In the genomic region with DNA sequence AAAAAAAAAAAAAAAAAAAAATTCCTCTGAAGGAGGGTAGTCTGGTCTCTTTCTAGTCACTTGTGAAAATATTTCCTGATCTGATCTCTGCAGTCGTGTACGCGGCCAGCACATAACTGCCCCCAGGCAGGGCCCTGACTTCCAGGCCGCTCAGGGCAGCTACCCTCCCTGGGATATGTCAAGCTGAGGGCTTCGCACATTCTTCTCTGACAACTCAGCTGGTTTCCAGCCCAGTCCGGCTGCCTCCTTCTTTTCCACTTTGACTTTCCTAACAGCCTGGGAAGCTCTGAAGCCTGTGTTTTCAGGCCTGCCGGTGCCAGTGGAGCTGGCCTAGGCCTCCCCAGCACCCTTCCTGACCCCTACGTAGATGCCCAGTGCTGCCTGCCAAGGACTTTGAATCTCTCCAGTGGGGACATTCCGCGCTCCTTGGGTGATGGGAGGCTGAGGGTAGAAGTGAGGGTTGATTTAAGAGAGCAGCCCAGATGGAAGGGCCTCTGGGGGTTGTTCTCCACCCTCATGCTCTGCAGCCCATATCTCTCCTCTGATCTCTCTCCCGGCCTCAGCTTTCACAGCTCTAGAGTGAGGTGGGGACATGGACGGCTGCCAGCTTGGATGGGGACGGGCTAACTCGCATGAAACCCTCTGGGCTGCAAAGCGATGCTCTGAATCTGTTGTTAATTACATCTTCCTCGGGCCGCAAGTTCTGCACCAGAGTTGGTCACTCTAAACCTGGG, we compare ENCODE assay signal across 10 cellular contexts. TPM values are rescaled to one million over a fixed set of nuclear protein-coding genes. Genes with fewer than 3 reads are reported as not detected.
DNase-seq lines count a peak whose midpoint lies in the region; ATAC-seq and TF ChIP-seq lines count a peak whose summit lies in the region.
"Had no signal": no experiment of that assay in that cellular context is flagged by ENCODE, and none has a peak within 500 bp of the region (broad histone marks: within the 10 kb centered on the region; RNA-seq: fewer than 3 reads in every experiment).

No MANE protein-coding gene starts in this region.

- H3K4me3 ChIP-seq in lower lobe of right lung (no peak overlapping the region), mesendoderm (ENCODE audit: low read length) (no peak overlapping the region)
- H3K4me3 ChIP-seq: GM23338 had no signal

- no peak overlapping the region for H2AK5ac ChIP-seq in mesendoderm (ENCODE audit: low read length)

- no peak overlapping the region for H2BK15ac ChIP-seq in mesendoderm (replicated peaks; ENCODE audit: low read depth)

- no peak overlapping the region for H2BK120ac ChIP-seq in mesendoderm (ENCODE audit: low read depth, low read length)

- H3K4me2 ChIP-seq in mesendoderm (ENCODE audit: low read length) = no peak overlapping the region
- H3K4me2 ChIP-seq: GM23338 had no signal

- H3K56ac ChIP-seq in mesendoderm (ENCODE audit: low read length) = no peak overlapping the region

- no peaks in the 10 kb centered on the region for H3K36me3 ChIP-seq in lower lobe of right lung
- no peaks in the 10 kb centered on the region for H3K36me3 ChIP-seq in mesendoderm (ENCODE audit: control insufficient read depth, insufficient read depth, low read length)

- no peak overlapping the region for H4K5ac ChIP-seq in mesendoderm (ENCODE audit: low read length)

- no peak for TF ChIP-seq CTCF in lower lobe of right lung (IDR thresholded peaks at IDR 0.05)
- no peak for TF ChIP-seq CTCF in type B pancreatic cell (conservative IDR thresholded peaks at IDR 0.05)

- H3K79me1 ChIP-seq in mesendoderm (ENCODE audit: low read length) = peaks cover 62% of the 10 kb centered on the region

- H4K8ac ChIP-seq in mesendoderm (ENCODE audit: low read depth, low read length) = no peak overlapping the region

- DNase-seq in LHCN-M2 (ENCODE audit: low read depth) (peak; percentile 88), dedifferentiated amniotic fluid mesenchymal stem cell (ENCODE audit: extremely low spot score) (peak; percentile 95), lower lobe of right lung (peak; percentile 48), type B pancreatic cell (ENCODE audit: extremely low spot score, unreplicated experiment) (no peak), mesendoderm (no peak), nucleus accumbens (lab: John Stamatoyannopoulos, UW) (no peak)
- DNase-seq in activated CD4-positive, alpha-beta memory T cell treated with anti-CD3 and anti-CD28 coated beads for 36 hours = no peak
- DNase-seq in activated CD4-positive, CD25-positive, alpha-beta regulatory T cell (lab: John Stamatoyannopoulos, UW) = no peak
- DNase-seq: SHP77 treated with DMSO at 0.1 percent for 48 hours had no signal

- H3K23ac ChIP-seq in mesendoderm (ENCODE audit: low read length) = no peak overlapping the region

- intact Hi-C loops in lower lobe of right lung (cut with DNase I) = no loop called here
- intact Hi-C loops in activated CD4-positive, alpha-beta memory T cell treated with anti-CD3 and anti-CD28 coated beads for 36 hours (cut with micrococcal nuclease) = no loop called here

- no peak overlapping the region for H3K4ac ChIP-seq in mesendoderm (ENCODE audit: low read depth, low read length)

- peak overlapping the region; percentile 29 for H3K27ac Mint-ChIP-seq in type B pancreatic cell
- H3K27ac Mint-ChIP-seq in activated CD4-positive, alpha-beta memory T cell treated with anti-CD3 and anti-CD28 coated beads for 36 hours = no peak overlapping the region
- H3K27ac Mint-ChIP-seq: GM23338 had no signal

- H3K27me3 ChIP-seq in lower lobe of right lung (ENCODE audit: low read depth) (no peaks in the 10 kb centered on the region), mesendoderm (ENCODE audit: insufficient read depth, low read length, poor library complexity) (no peaks in the 10 kb centered on the region)

- peaks cover 32% of the 10 kb centered on the region for H3K79me2 ChIP-seq in mesendoderm (ENCODE audit: control insufficient read depth, insufficient read depth, low read length)

- H3K27me3 Mint-ChIP-seq in type B pancreatic cell = peaks cover 8% of the 10 kb centered on the region
- H3K27me3 Mint-ChIP-seq in activated CD4-positive, alpha-beta memory T cell treated with anti-CD3 and anti-CD28 coated beads for 36 hours = peaks cover 3% of the 10 kb centered on the region

- peak overlapping the region; percentile 67 for H3K4me3 Mint-ChIP-seq in type B pancreatic cell
- no peak overlapping the region for H3K4me3 Mint-ChIP-seq in activated CD4-positive, alpha-beta memory T cell treated with anti-CD3 and anti-CD28 coated beads for 36 hours
- H3K4me3 Mint-ChIP-seq: GM23338 had no signal

- peak; percentile 71 to 75 for ATAC-seq in lower lobe of right lung
- ATAC-seq: GM23338 had no signal

- peaks cover 7% of the 10 kb centered on the region for H3K9me3 ChIP-seq in lower lobe of right lung

- H3K36me3 Mint-ChIP-seq in type B pancreatic cell = peaks cover 28% of the 10 kb centered on the region
- no peaks in the 10 kb centered on the region for H3K36me3 Mint-ChIP-seq in activated CD4-positive, alpha-beta memory T cell treated with anti-CD3 and anti-CD28 coated beads for 36 hours

- no peak overlapping the region for H3K27ac ChIP-seq in lower lobe of right lung
- H3K27ac ChIP-seq in mesendoderm (ENCODE audit: low read depth, low read length) = no peak overlapping the region

- no peak overlapping the region for H2BK5ac ChIP-seq in mesendoderm (ENCODE audit: low read length)

- CTCF ChIA-PET in activated CD4-positive, alpha-beta memory T cell treated with anti-CD3 and anti-CD28 coated beads for 36 hours (lab: Charles Lee) = interaction anchor here (0.8 to 1.1 kb wide), 2 partner anchors 29 to 35 kb away, joined by 3 read pairs; no protein-coding TSS in a partner anchor

- POLR2A ChIA-PET in activated CD4-positive, alpha-beta memory T cell treated with anti-CD3 and anti-CD28 coated beads for 36 hours (lab: Charles Lee) = no interaction called here

- H3K4me1 ChIP-seq in lower lobe of right lung (peaks cover 19% of the 10 kb centered on the region), mesendoderm (ENCODE audit: control insufficient read depth, low read depth, low read length) (no peaks in the 10 kb centered on the region)

- no CpG with 5 or more reads among the region's 17 CpGs for WGBS in mesendoderm (ENCODE audit: extremely low coverage, insufficient coverage, low lambda C conversion rate)

- no peak overlapping the region for H3K18ac ChIP-seq in mesendoderm (ENCODE audit: low read length)

- H3K9me3 Mint-ChIP-seq in type B pancreatic cell = no peaks in the 10 kb centered on the region
- peaks cover 23% of the 10 kb centered on the region for H3K9me3 Mint-ChIP-seq in activated CD4-positive, alpha-beta memory T cell treated with anti-CD3 and anti-CD28 coated beads for 36 hours

- H3K4me1 Mint-ChIP-seq in type B pancreatic cell (ENCODE audit: unreplicated experiment) = peaks cover 30% of the 10 kb centered on the region
- no peaks in the 10 kb centered on the region for H3K4me1 Mint-ChIP-seq in activated CD4-positive, alpha-beta memory T cell treated with anti-CD3 and anti-CD28 coated beads for 36 hours (ENCODE audit: low read depth)

- H3K9ac ChIP-seq in mesendoderm (ENCODE audit: low read length) = no peak overlapping the region

RNA-seq across cellular contexts. Expression of a gene that starts 20.7 kb away (rescaled TPM):
- total RNA-seq in LHCN-M2 (2014; rRNA removed) = 36.4 and 56.0 TPM in 2 replicates
- polyA plus RNA-seq in LHCN-M2 (2012) = 140 TPM
- total RNA-seq in lower lobe of right lung = 29.0 TPM
- total RNA-seq in type B pancreatic cell (ENCODE audit: low replicate concordance) = 16.1 and 112 TPM in 2 replicates
- polyA plus RNA-seq in mesendoderm (2013, experiment 1 of 2) = 23.5 TPM
- polyA plus RNA-seq in mesendoderm (2013, experiment 2 of 2) = 21.5 TPM
- under 1 TPM; 0.12 to 0.19 TPM for total RNA-seq in activated CD4-positive, alpha-beta memory T cell treated with anti-CD3 and anti-CD28 coated beads for 36 hours

Comparison
In these comparisons a context has a peak if more than half of its experiments do, and no peak if none do; other contexts are left out.
1. DNase-seq: peak in LHCN-M2 (single experiment), dedifferentiated amniotic fluid mesenchymal stem cell (single experiment) and lower lobe of right lung (single experiment); none in type B pancreatic cell (single experiment), mesendoderm (single experiment), activated CD4-positive, alpha-beta memory T cell treated with anti-CD3 and anti-CD28 coated beads for 36 hours (single experiment), nucleus accumbens (0 of 56) and activated CD4-positive, CD25-positive, alpha-beta regulatory T cell (0 of 4).
2. RNA of a gene that starts 20.7 kb away (total RNA-seq): 16.1 to 112 TPM in type B pancreatic cell, 36.4 to 56.0 TPM in LHCN-M2 and 29.0 TPM in lower lobe of right lung (single experiment); 0.12 to 0.19 TPM in activated CD4-positive, alpha-beta memory T cell treated with anti-CD3 and anti-CD28 coated beads for 36 hours; every median in the first group is over 10 times any median in the second.